In genomic region chr9:99259231-99259918, GRCh38 we compare ENCODE assay signal across 8 cellular contexts. TPM values are rescaled to one million over a fixed set of nuclear protein-coding genes. Genes with fewer than 3 reads are reported as not detected.
DNase-seq lines count a peak whose midpoint lies in the region; ATAC-seq and TF ChIP-seq lines count a peak whose summit lies in the region.

No MANE protein-coding gene starts in this region.

- H3F3A ChIP-seq in MM.1S (ENCODE audit: insufficient read depth, low read length), result no peaks in the 10 kb centered on the region

- DNase-seq in GM13976 (ENCODE audit: low spot score) (peak; percentile 54), MM.1S (peak; percentile 43), foreskin melanocyte (peak; percentile 14), NOMO-1 treated with dmso at 0.1 percent for 144 hours (lab: John Stamatoyannopoulos, UW; ENCODE audit: unreplicated experiment) (no peak), NAMALWA (ENCODE audit: low spot score) (no peak)
- peak; percentile 43 for DNase-seq in activated T-helper 1 cell treated with anti-CD3 and anti-CD28 coated beads, Interleukin-12 subunit alpha, Interleukin-12 subunit beta, Interleukin-2, Interleukin-4 antibody, amounts not matched to agents 30 ng/mL and 10 ng/mL and 1 ng/mL, durations not matched to agents 14 hours and 24 hours and 36 hours (ENCODE audit: low spot score)

- peak overlapping the region; percentile 43 for H2AFZ ChIP-seq in MM.1S (ENCODE audit: low read length)

- H3K9me3 Mint-ChIP-seq in activated T-helper 1 cell treated with anti-CD3 and anti-CD28 coated beads, Interleukin-12 subunit alpha, Interleukin-12 subunit beta, Interleukin-2, Interleukin-4 antibody, amounts not matched to agents 30 ng/mL and 10 ng/mL and 1 ng/mL, durations not matched to agents 14 hours and 24 hours and 36 hours, result no peaks in the 10 kb centered on the region
- H3K9me3 Mint-ChIP-seq in nephron, result no peaks in the 10 kb centered on the region

- peak overlapping the region; percentile 8; the same call in 1 of the 2 replicates for H3K4me3 ChIP-seq in MM.1S (ENCODE audit: low read length)

- no peak for ATAC-seq in GM18511 (IDR thresholded peaks at IDR 0.05; ENCODE audit: unreplicated experiment)

- H3K27me3 Mint-ChIP-seq in activated T-helper 1 cell treated with anti-CD3 and anti-CD28 coated beads, Interleukin-12 subunit alpha, Interleukin-12 subunit beta, Interleukin-2, Interleukin-4 antibody, amounts not matched to agents 30 ng/mL and 10 ng/mL and 1 ng/mL, durations not matched to agents 14 hours and 24 hours and 36 hours (ENCODE audit: insufficient read depth), result no peaks in the 10 kb centered on the region
- H3K27me3 Mint-ChIP-seq in nephron (ENCODE audit: low read depth), result no peaks in the 10 kb centered on the region

- H3K4me2 ChIP-seq in MM.1S (ENCODE audit: low read depth, low read length), result peak overlapping the region; percentile 33

- H3K9me3 ChIP-seq in MM.1S (replicated peaks; ENCODE audit: insufficient read depth, low read length), result no peaks in the 10 kb centered on the region

- no peaks in the 10 kb centered on the region for H3K79me2 ChIP-seq in MM.1S (ENCODE audit: low read length)

- no peaks in the 10 kb centered on the region for H3K9me2 ChIP-seq in MM.1S (replicated peaks; ENCODE audit: insufficient read depth, low read length)

- H4K20me1 ChIP-seq in MM.1S (ENCODE audit: insufficient read depth, low read length), result no peaks in the 10 kb centered on the region

- H3K4me1 Mint-ChIP-seq in activated T-helper 1 cell treated with anti-CD3 and anti-CD28 coated beads, Interleukin-12 subunit alpha, Interleukin-12 subunit beta, Interleukin-2, Interleukin-4 antibody, amounts not matched to agents 30 ng/mL and 10 ng/mL and 1 ng/mL, durations not matched to agents 14 hours and 24 hours and 36 hours (ENCODE audit: low read depth), result peaks cover 30% of the 10 kb centered on the region
- H3K4me1 Mint-ChIP-seq in nephron, result peaks cover 21% of the 10 kb centered on the region

- no peak for TF ChIP-seq CTCF in GM13976 (IDR thresholded peaks at IDR 0.05; ENCODE audit: borderline replicate concordance, control extremely low read depth, extremely low read depth, insufficient read depth, missing control alignments)
- no peak for TF ChIP-seq CTCF in MM.1S (IDR thresholded peaks at IDR 0.05; ENCODE audit: low read length)
- TF ChIP-seq CTCF in nephron (IDR thresholded peaks at IDR 0.05; ENCODE audit: unreplicated experiment in 3 of 3), result no peak

- intact Hi-C loops in activated T-helper 1 cell treated with anti-CD3 and anti-CD28 coated beads, Interleukin-12 subunit alpha, Interleukin-12 subunit beta, Interleukin-2, Interleukin-4 antibody, amounts not matched to agents 30 ng/mL and 10 ng/mL and 1 ng/mL, durations not matched to agents 14 hours and 24 hours and 36 hours (cut with micrococcal nuclease), result no loop called here

- H3K9ac ChIP-seq in MM.1S (ENCODE audit: low read length), result peak overlapping the region; percentile 17; the same call in 1 of the 2 replicates

- H3K27ac Mint-ChIP-seq in activated T-helper 1 cell treated with anti-CD3 and anti-CD28 coated beads, Interleukin-12 subunit alpha, Interleukin-12 subunit beta, Interleukin-2, Interleukin-4 antibody, amounts not matched to agents 30 ng/mL and 10 ng/mL and 1 ng/mL, durations not matched to agents 14 hours and 24 hours and 36 hours, result peak overlapping the region; percentile 81
- H3K27ac Mint-ChIP-seq in nephron, result peak overlapping the region; percentile 10 to 81 (median 60)

- H3K4me3 Mint-ChIP-seq in activated T-helper 1 cell treated with anti-CD3 and anti-CD28 coated beads, Interleukin-12 subunit alpha, Interleukin-12 subunit beta, Interleukin-2, Interleukin-4 antibody, amounts not matched to agents 30 ng/mL and 10 ng/mL and 1 ng/mL, durations not matched to agents 14 hours and 24 hours and 36 hours, result peak overlapping the region; percentile 59
- peak overlapping the region in 2 of 3 experiments; percentile 42 to 50 for H3K4me3 Mint-ChIP-seq in nephron

- H3K36me3 Mint-ChIP-seq in activated T-helper 1 cell treated with anti-CD3 and anti-CD28 coated beads, Interleukin-12 subunit alpha, Interleukin-12 subunit beta, Interleukin-2, Interleukin-4 antibody, amounts not matched to agents 30 ng/mL and 10 ng/mL and 1 ng/mL, durations not matched to agents 14 hours and 24 hours and 36 hours (ENCODE audit: low read depth), result no peaks in the 10 kb centered on the region
- H3K36me3 Mint-ChIP-seq in nephron (ENCODE audit: low read depth), result no peaks in the 10 kb centered on the region

- H3K4me1 ChIP-seq in MM.1S (ENCODE audit: low read length), result 0 out of 2 replicates have a peak, but pooled peaks cover 6% of the 10 kb centered on the region

- H3K27me3 ChIP-seq in MM.1S (replicated peaks; ENCODE audit: insufficient read depth, low read length), result no peaks in the 10 kb centered on the region

- no peaks in the 10 kb centered on the region for H3K36me3 ChIP-seq in MM.1S (replicated peaks; ENCODE audit: insufficient read depth, low read length)

- in situ Hi-C loops in GM13976 (cut with MboI; ENCODE audit: low sequenced_read_pairs, unreplicated experiment), result loop anchor here (10.0 to 25.0 kb wide), 3 partner anchors 555 to 953 kb away; no protein-coding TSS in a partner anchor

- peak overlapping the region; percentile 11; the same call in 1 of the 2 replicates for H3K27ac ChIP-seq in MM.1S (ENCODE audit: low read length)

RNA-seq across cellular contexts. Expression of gene SEC61B, which starts 37.3 kb away (rescaled TPM):
- total RNA-seq in activated T-helper 1 cell treated with anti-CD3 and anti-CD28 coated beads, Interleukin-12 subunit alpha, Interleukin-12 subunit beta, Interleukin-2, Interleukin-4 antibody, amounts not matched to agents 30 ng/mL and 10 ng/mL and 1 ng/mL, durations not matched to agents 14 hours and 24 hours and 36 hours, result 180 and 184 TPM in 2 replicates

RNA-seq across cellular contexts. Expression of gene ALG2, which starts 37.6 kb away (rescaled TPM):
- 37.6 and 39.7 TPM in 2 replicates for total RNA-seq in activated T-helper 1 cell treated with anti-CD3 and anti-CD28 coated beads, Interleukin-12 subunit alpha, Interleukin-12 subunit beta, Interleukin-2, Interleukin-4 antibody, amounts not matched to agents 30 ng/mL and 10 ng/mL and 1 ng/mL, durations not matched to agents 14 hours and 24 hours and 36 hours

Comparison
In these comparisons a context has a peak if more than half of its experiments do, and no peak if none do; other contexts are left out.
1. DNase-seq: peak in GM13976 (single experiment), MM.1S (single experiment), activated T-helper 1 cell treated with anti-CD3 and anti-CD28 coated beads, Interleukin-12 subunit alpha, Interleukin-12 subunit beta, Interleukin-2, Interleukin-4 antibody, amounts not matched to agents 30 ng/mL and 10 ng/mL and 1 ng/mL, durations not matched to agents 14 hours and 24 hours and 36 hours (single experiment) and foreskin melanocyte (single experiment); none in NOMO-1 treated with dmso at 0.1 percent for 144 hours (single experiment) and NAMALWA (single experiment).